ENCODE assay signal across 23 cellular contexts in the genomic region with DNA sequence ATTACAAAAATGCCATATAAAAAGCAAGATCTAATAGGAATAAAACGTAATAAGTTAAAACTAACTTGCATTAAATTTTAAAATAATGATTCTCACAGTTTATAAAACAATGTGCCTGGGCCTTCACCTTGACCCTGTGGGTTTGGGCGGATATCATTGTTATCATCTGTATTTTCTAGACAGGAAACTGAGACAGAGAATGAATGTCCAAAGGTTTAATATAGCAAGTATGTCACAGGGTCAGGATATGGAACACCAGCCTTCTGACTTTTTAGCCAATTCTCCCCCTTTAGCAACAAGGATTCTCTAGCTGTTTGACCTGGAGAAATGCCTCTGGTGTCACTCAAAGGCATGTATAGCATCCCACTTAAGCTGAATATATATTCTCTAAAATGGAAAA.
"Had no signal": no experiment of that assay in that cellular context is flagged by ENCODE, and none has a peak within 500 bp of the region (broad histone marks: within the 10 kb centered on the region; RNA-seq: fewer than 3 reads in every experiment).

No MANE protein-coding gene starts in this region.

- H3K4me1 Mint-ChIP-seq: endodermal cell; stimulated activated memory B cell treated with anti-CD40 and anti-IgM and Interleukin-4, amounts not matched to agents 10 μg/mL and 1 μg/mL and 100 μg/mL, for 72 hours had no signal

- H3K4me3 ChIP-seq: cardiac muscle cell, gastrocnemius medialis, lower lobe of right lung, right atrium auricular region, tibial artery, upper lobe of right lung, vagina had no signal

- FAIRE-seq: colon, keratinocyte had no signal

- H3K9me3 ChIP-seq: gastrocnemius medialis, lower lobe of right lung, right atrium auricular region, tibial artery, upper lobe of right lung, vagina had no signal

- H3K36me3 ChIP-seq: cardiac muscle cell, gastrocnemius medialis, lower lobe of right lung, right atrium auricular region, upper lobe of right lung, vagina had no signal

- ATAC-seq: gastrocnemius medialis; left colon; lower lobe of right lung; naive thymus-derived CD4-positive, alpha-beta T cell; stimulated activated memory B cell treated with anti-CD40 and anti-IgM and Interleukin-4, amounts not matched to agents 10 μg/mL and 1 μg/mL and 100 μg/mL, for 72 hours; upper lobe of right lung had no signal

- H3K36me3 Mint-ChIP-seq: stimulated activated memory B cell treated with anti-CD40 and anti-IgM and Interleukin-4, amounts not matched to agents 10 μg/mL and 1 μg/mL and 100 μg/mL, for 72 hours had no signal

- H3K27ac Mint-ChIP-seq: dendritic cell treated with granulocyte-macrophage colony-stimulating factor and Interleukin-4, amounts not matched to agents 40 ng/mL and 50 ng/mL, for 4 days; endodermal cell; naive thymus-derived CD4-positive, alpha-beta T cell; stimulated activated memory B cell treated with anti-CD40 and anti-IgM and Interleukin-4, amounts not matched to agents 10 μg/mL and 1 μg/mL and 100 μg/mL, for 72 hours; stimulated activated naive CD8-positive, alpha-beta T cell treated with anti-CD3 and anti-CD28 coated beads, Interleukin-15, Interleukin-2, amounts not matched to agents 100 ng/mL and 50 ng/mL, for 24 hours had no signal

- H3K27me3 ChIP-seq: cardiac muscle cell, gastrocnemius medialis, right atrium auricular region, tibial artery, upper lobe of right lung, vagina had no signal

- DNase-seq: effector CD4-positive, alpha-beta T cell; endodermal cell; gastrocnemius medialis; glutamatergic neuron; left colon; lower lobe of right lung; mesenchymal stem cell; midbrain; naive thymus-derived CD4-positive, alpha-beta T cell; posterior cingulate gyrus; stimulated activated CD4-positive, alpha-beta T cell treated with anti-CD3 and anti-CD28 coated beads, Interleukin-15, amount 100 ng/mL, for 24 hours; stimulated activated CD4-positive, alpha-beta T cell treated with anti-CD3 and anti-CD28 coated beads, Interleukin-1b, Interleukin-23, amount 100 ng/mL, for 48 hours; stimulated activated CD4-positive, alpha-beta T cell treated with anti-CD3 and anti-CD28 coated beads, Interleukin-4, amount 100 ng/mL, for 24 hours; tibial artery; upper lobe of right lung had no signal

- H3K9me3 Mint-ChIP-seq: dendritic cell treated with granulocyte-macrophage colony-stimulating factor and Interleukin-4, amounts not matched to agents 40 ng/mL and 50 ng/mL, for 4 days; endodermal cell; naive thymus-derived CD4-positive, alpha-beta T cell; stimulated activated memory B cell treated with anti-CD40 and anti-IgM and Interleukin-4, amounts not matched to agents 10 μg/mL and 1 μg/mL and 100 μg/mL, for 72 hours; stimulated activated naive CD8-positive, alpha-beta T cell treated with anti-CD3 and anti-CD28 coated beads, Interleukin-15, Interleukin-2, amounts not matched to agents 100 ng/mL and 50 ng/mL, for 24 hours had no signal

- H3K27me3 Mint-ChIP-seq: dendritic cell treated with granulocyte-macrophage colony-stimulating factor and Interleukin-4, amounts not matched to agents 40 ng/mL and 50 ng/mL, for 4 days; naive thymus-derived CD4-positive, alpha-beta T cell; stimulated activated naive CD8-positive, alpha-beta T cell treated with anti-CD3 and anti-CD28 coated beads, Interleukin-15, Interleukin-2, amounts not matched to agents 100 ng/mL and 50 ng/mL, for 24 hours had no signal

- H3K4me3 Mint-ChIP-seq: dendritic cell treated with granulocyte-macrophage colony-stimulating factor and Interleukin-4, amounts not matched to agents 40 ng/mL and 50 ng/mL, for 4 days; endodermal cell; naive thymus-derived CD4-positive, alpha-beta T cell; stimulated activated memory B cell treated with anti-CD40 and anti-IgM and Interleukin-4, amounts not matched to agents 10 μg/mL and 1 μg/mL and 100 μg/mL, for 72 hours; stimulated activated naive CD8-positive, alpha-beta T cell treated with anti-CD3 and anti-CD28 coated beads, Interleukin-15, Interleukin-2, amounts not matched to agents 100 ng/mL and 50 ng/mL, for 24 hours had no signal

- H3K4me1 ChIP-seq: right atrium auricular region had no signal

- H3K27ac ChIP-seq: cardiac muscle cell, lower lobe of right lung, upper lobe of right lung, vagina had no signal
